ENCODE assay signal across 1 cellular context in genomic region chr22:31161386-31161785, GRCh38.
TF ChIP-seq lines count a peak whose summit lies in the region.

No MANE protein-coding gene starts in this region.

TF ChIP-seq in GM12878, 131 proteins besides CTCF, POLR2A, EP300 and RAD21:
- TF ChIP-seq SREBF2 (IDR thresholded peaks at IDR 0.05; ENCODE audit: low read length) (no peak), PAX8 (IDR thresholded peaks at IDR 0.05) (no peak), TCF7 (IDR thresholded peaks at IDR 0.05; ENCODE audit: borderline replicate concordance) (no peak), YBX1 (IDR thresholded peaks at IDR 0.05) (no peak)
